8 cellular contexts compared by ENCODE assay signal in the genomic region with DNA sequence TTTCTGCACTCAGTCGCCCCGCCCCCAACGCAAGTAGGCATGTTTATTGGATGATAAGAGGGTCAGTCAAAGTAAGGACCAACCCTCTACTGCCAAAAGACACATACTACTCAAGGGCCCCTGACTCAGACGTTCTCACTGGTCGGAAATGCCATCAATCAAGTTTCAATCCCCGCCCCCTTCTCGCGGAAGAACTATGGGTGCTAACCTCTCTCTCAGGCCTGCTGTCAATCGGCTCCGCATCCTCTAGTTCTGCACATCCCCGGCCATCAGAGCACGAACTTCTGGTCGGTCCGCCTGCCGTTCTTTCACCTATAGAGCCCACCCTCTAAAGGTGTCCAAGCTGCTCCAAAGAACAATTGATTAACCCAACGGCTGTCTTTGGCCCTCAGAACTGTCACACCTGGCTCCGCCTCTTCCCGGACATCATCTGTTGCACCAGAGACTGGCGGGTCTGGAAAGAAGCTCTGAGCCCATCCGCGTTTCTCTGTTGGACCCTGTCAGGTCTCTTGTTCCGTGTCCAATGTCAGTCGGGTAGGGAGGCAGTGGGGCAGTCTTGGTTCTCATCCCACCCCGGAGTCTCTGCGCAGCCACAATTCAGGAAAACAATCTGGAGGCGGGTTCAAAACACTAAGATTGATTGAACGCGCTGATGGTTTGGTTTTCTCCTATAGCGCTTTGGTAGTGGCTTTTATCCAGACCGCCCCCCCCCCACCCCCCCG. TPM values are rescaled to one million over a fixed set of nuclear protein-coding genes. Genes with fewer than 3 reads are reported as not detected.
A peak's percentile ranks its signal among the peaks of the same experiment; 100 is the strongest.
DNase-seq lines count a peak whose midpoint lies in the region; ATAC-seq and TF ChIP-seq lines count a peak whose summit lies in the region.

No MANE protein-coding gene starts in this region.

- H3K4me3 Mint-ChIP-seq in neural progenitor cell, result peak overlapping the region; percentile 94

- no peak for TF ChIP-seq CTCF in foreskin keratinocyte (conservative IDR thresholded peaks at IDR 0.05)
- TF ChIP-seq CTCF in neural progenitor cell (IDR thresholded peaks at IDR 0.05), result no peak

- H3K4me1 ChIP-seq in HAP-1 (peaks cover 5% of the 10 kb centered on the region), foreskin keratinocyte (no peaks in the 10 kb centered on the region), neural progenitor cell (no peaks in the 10 kb centered on the region), stomach smooth muscle (ENCODE audit: control insufficient read depth, insufficient read depth, low read length) (no peaks in the 10 kb centered on the region)

- H3K4me3 ChIP-seq in HAP-1 (peak overlapping the region; percentile 53), MG63 (peak overlapping the region; percentile 63), neural progenitor cell (peak overlapping the region; percentile 77), stomach smooth muscle (ENCODE audit: low read length in 2 of 2) (peak overlapping the region; percentile 81 to 82)

- H3K9me3 ChIP-seq in HAP-1, result no peaks in the 10 kb centered on the region
- no peaks in the 10 kb centered on the region for H3K9me3 ChIP-seq in MG63
- H3K9me3 ChIP-seq in neural progenitor cell (ENCODE audit: low read depth), result no peaks in the 10 kb centered on the region
- H3K9me3 ChIP-seq in stomach smooth muscle (ENCODE audit: control insufficient read depth in 2 of 2, low read length in 2 of 2), result no peaks in the 10 kb centered on the region

- H2AFZ ChIP-seq in neural progenitor cell (replicated peaks), result peak overlapping the region; percentile 92

- no peaks in the 10 kb centered on the region for H3K79me2 ChIP-seq in neural progenitor cell (ENCODE audit: low read depth)

- H3F3A ChIP-seq in neural progenitor cell (ENCODE audit: low read depth), result peaks cover 5% of the 10 kb centered on the region

- no peaks in the 10 kb centered on the region for H3K27me3 Mint-ChIP-seq in neural progenitor cell (ENCODE audit: insufficient read depth, low read depth)

- no peaks in the 10 kb centered on the region for H4K20me1 ChIP-seq in neural progenitor cell (ENCODE audit: low read depth)

- in situ Hi-C loops in G401 (cut with HindIII; ENCODE audit: low sequenced_read_pairs) (no loop called here), HAP-1 (cut with MboI; ENCODE audit: low sequenced_read_pairs) (no loop called here)

- H3K27ac Mint-ChIP-seq in neural progenitor cell, result peak overlapping the region; percentile 57

- H3K36me3 ChIP-seq in HAP-1 (replicated peaks) (no peaks in the 10 kb centered on the region), MG63 (no peaks in the 10 kb centered on the region), neural progenitor cell (no peaks in the 10 kb centered on the region), stomach smooth muscle (ENCODE audit: control insufficient read depth in 2 of 2, insufficient read depth in 2 of 2, low read length in 2 of 2) (no peaks in the 10 kb centered on the region)

- peak overlapping the region; percentile 76 for H3K4me2 ChIP-seq in neural progenitor cell

- H3K27me3 ChIP-seq in HAP-1 (ENCODE audit: low read depth) (no peaks in the 10 kb centered on the region), MG63 (no peaks in the 10 kb centered on the region), foreskin keratinocyte (no peaks in the 10 kb centered on the region), neural progenitor cell (no peaks in the 10 kb centered on the region), stomach smooth muscle (ENCODE audit: control insufficient read depth in 1 of 2, insufficient read depth in 2 of 2, low read length in 2 of 2) (peaks cover 0 to 5% of the 10 kb centered on the region in 2 donors)

- ATAC-seq in foreskin keratinocyte, result peak; percentile 97

- H3K27ac ChIP-seq in foreskin keratinocyte (peak overlapping the region; percentile 52), neural progenitor cell (no peak overlapping the region), stomach smooth muscle (ENCODE audit: low read length) (peak overlapping the region; percentile 60)

- H3K36me3 Mint-ChIP-seq in neural progenitor cell, result no peaks in the 10 kb centered on the region

- H3K9me3 Mint-ChIP-seq in neural progenitor cell, result peaks cover 3% of the 10 kb centered on the region

- no peaks in the 10 kb centered on the region for H3K4me1 Mint-ChIP-seq in neural progenitor cell

- H3K9ac ChIP-seq in neural progenitor cell (no peak overlapping the region), stomach smooth muscle (ENCODE audit: low read length in 2 of 2) (peak overlapping the region; percentile 70 to 86)

- DNase-seq in G401 (ENCODE audit: low spot score) (peak; percentile 97), HAP-1 (ENCODE audit: low spot score in 2 of 2) (peak; percentile 92 to 97), MG63 (peak; percentile 90), SHP77 (lab: John Stamatoyannopoulos, UW) (peak; percentile 73 to 90), foreskin keratinocyte (peak; percentile 89 to 93), neural progenitor cell (ENCODE audit: low spot score) (peak; percentile 84)
- DNase-seq in activated naive CD4-positive, alpha-beta T cell (lab: John Stamatoyannopoulos, UW), result peak; percentile 57 to 79 (median 70)

RNA-seq across cellular contexts. Expression of gene NDUFB11, which starts 15.2 kb away (rescaled TPM):
- 87.1 and 115 TPM in 2 replicates for total RNA-seq in G401 (2014; rRNA removed; shearing (Covaris generic))
- 65.9 and 80.8 TPM in 2 replicates for total RNA-seq in MG63 (2014; rRNA removed; shearing (Covaris generic); ENCODE audit: low replicate concordance)
- total RNA-seq in foreskin keratinocyte (84.7 and 94.3 TPM in 2 replicates), neural progenitor cell (ENCODE audit: low replicate concordance) (53.1 and 86.1 TPM in 2 replicates)
- polyA plus RNA-seq in foreskin keratinocyte, result 124 and 134 TPM in 2 replicates

RNA-seq across cellular contexts. Expression of gene RBM10, which starts 15.7 kb away (rescaled TPM):
- 51.8 and 67.8 TPM in 2 replicates for total RNA-seq in G401 (2014; rRNA removed; shearing (Covaris generic))
- 36.9 and 46.9 TPM in 2 replicates for total RNA-seq in MG63 (2014; rRNA removed; shearing (Covaris generic); ENCODE audit: low replicate concordance)
- 47.4 and 51.4 TPM in 2 replicates for total RNA-seq in foreskin keratinocyte
- 31.8 and 34.3 TPM in 2 replicates for polyA plus RNA-seq in foreskin keratinocyte
- 26.5 and 65.9 TPM in 2 replicates for total RNA-seq in neural progenitor cell (ENCODE audit: low replicate concordance)

RNA-seq across cellular contexts. Expression of gene RGN, which starts 51.1 kb away (rescaled TPM):
- not detected in 2 replicates for total RNA-seq in G401 (2014; rRNA removed; shearing (Covaris generic))
- 0.30 TPM in 1 of 2 replicates, not detected in the other for total RNA-seq in MG63 (2014; rRNA removed; shearing (Covaris generic); ENCODE audit: low replicate concordance)
- total RNA-seq in foreskin keratinocyte, result 0.07 TPM in 1 of 2 replicates, not detected in the other
- polyA plus RNA-seq in foreskin keratinocyte, result 0.06 and 0.07 TPM in 2 replicates
- total RNA-seq in neural progenitor cell (ENCODE audit: low replicate concordance), result 0.62 and 0.92 TPM in 2 replicates
